In genomic region chr12:132828706-132829534, GRCh38 we compare ENCODE assay signal across 1 cellular context.
A peak's percentile ranks its signal among the peaks of the same experiment; 100 is the strongest.
TF ChIP-seq lines count a peak whose summit lies in the region.

A gene with protein sequence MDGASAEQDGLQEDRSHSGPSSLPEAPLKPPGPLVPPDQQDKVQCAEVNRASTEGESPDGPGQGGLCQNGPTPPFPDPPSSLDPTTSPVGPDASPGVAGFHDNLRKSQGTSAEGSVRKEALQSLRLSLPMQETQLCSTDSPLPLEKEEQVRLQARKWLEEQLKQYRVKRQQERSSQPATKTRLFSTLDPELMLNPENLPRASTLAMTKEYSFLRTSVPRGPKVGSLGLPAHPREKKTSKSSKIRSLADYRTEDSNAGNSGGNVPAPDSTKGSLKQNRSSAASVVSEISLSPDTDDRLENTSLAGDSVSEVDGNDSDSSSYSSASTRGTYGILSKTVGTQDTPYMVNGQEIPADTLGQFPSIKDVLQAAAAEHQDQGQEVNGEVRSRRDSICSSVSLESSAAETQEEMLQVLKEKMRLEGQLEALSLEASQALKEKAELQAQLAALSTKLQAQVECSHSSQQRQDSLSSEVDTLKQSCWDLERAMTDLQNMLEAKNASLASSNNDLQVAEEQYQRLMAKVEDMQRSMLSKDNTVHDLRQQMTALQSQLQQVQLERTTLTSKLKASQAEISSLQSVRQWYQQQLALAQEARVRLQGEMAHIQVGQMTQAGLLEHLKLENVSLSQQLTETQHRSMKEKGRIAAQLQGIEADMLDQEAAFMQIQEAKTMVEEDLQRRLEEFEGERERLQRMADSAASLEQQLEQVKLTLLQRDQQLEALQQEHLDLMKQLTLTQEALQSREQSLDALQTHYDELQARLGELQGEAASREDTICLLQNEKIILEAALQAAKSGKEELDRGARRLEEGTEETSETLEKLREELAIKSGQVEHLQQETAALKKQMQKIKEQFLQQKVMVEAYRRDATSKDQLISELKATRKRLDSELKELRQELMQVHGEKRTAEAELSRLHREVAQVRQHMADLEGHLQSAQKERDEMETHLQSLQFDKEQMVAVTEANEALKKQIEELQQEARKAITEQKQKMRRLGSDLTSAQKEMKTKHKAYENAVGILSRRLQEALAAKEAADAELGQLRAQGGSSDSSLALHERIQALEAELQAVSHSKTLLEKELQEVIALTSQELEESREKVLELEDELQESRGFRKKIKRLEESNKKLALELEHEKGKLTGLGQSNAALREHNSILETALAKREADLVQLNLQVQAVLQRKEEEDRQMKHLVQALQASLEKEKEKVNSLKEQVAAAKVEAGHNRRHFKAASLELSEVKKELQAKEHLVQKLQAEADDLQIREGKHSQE (N-terminal part only) (minus strand): TSS chr12:132828869. CDS start chr12:132822128, 6,741 bp downstream.

TF ChIP-seq in K562, 482 proteins besides CTCF, POLR2A, EP300 and RAD21 (continued from another document and continues in another):
- no peak for TF ChIP-seq NCOA4 (IDR thresholded peaks at IDR 0.05; ENCODE audit: partially characterized antibody)
- peak in 1 of 2 experiments; percentile 64; a peak in 1 of 4 replicates for TF ChIP-seq ARNT (IDR thresholded peaks at IDR 0.05)
- TF ChIP-seq, protein P1, sequence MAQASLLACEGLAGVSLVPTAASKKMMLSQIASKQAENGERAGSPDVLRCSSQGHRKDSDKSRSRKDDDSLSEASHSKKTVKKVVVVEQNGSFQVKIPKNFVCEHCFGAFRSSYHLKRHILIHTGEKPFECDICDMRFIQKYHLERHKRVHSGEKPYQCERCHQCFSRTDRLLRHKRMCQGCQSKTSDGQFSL (CRISPR knock-in tag; IDR thresholded peaks at IDR 0.05), result no peak
- TF ChIP-seq, protein P1 (tag; IDR thresholded peaks at IDR 0.05), result no peak
- no peak for TF ChIP-seq ZNF23 (CRISPR knock-in tag; IDR thresholded peaks at IDR 0.05)
- TF ChIP-seq, protein P2, sequence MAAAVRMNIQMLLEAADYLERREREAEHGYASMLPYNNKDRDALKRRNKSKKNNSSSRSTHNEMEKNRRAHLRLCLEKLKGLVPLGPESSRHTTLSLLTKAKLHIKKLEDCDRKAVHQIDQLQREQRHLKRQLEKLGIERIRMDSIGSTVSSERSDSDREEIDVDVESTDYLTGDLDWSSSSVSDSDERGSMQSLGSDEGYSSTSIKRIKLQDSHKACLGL (CRISPR knock-in tag; IDR thresholded peaks at IDR 0.05; ENCODE audit: borderline replicate concordance, poor library complexity, severe bottlenecking), result peak; percentile 78
- TF ChIP-seq ZHX1 (conservative IDR thresholded peaks at IDR 0.05; ENCODE audit: low read length), result no peak
- no peak for TF ChIP-seq ZKSCAN1 (IDR thresholded peaks at IDR 0.05; ENCODE audit: low read depth, low read length)
- TF ChIP-seq, protein P3, sequence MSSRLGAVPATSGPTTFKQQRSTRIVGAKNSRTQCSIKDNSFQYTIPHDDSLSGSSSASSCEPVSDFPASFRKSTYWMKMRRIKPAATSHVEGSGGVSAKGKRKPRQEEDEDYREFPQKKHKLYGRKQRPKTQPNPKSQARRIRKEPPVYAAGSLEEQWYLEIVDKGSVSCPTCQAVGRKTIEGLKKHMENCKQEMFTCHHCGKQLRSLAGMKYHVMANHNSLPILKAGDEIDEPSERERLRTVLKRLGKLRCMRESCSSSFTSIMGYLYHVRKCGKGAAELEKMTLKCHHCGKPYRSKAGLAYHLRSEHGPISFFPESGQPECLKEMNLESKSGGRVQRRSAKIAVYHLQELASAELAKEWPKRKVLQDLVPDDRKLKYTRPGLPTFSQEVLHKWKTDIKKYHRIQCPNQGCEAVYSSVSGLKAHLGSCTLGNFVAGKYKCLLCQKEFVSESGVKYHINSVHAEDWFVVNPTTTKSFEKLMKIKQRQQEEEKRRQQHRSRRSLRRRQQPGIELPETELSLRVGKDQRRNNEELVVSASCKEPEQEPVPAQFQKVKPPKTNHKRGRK (tag; IDR thresholded peaks at IDR 0.05), result no peak
- TF ChIP-seq ZNF583 (CRISPR knock-in tag; IDR thresholded peaks at IDR 0.05), result peak; percentile 72; the same call in 1 of the 2 replicates
- no peak for TF ChIP-seq MCM3 (IDR thresholded peaks at IDR 0.05)
- no peak for TF ChIP-seq PYGO2 (tag; IDR thresholded peaks at IDR 0.05)
- TF ChIP-seq CBFB (CRISPR knock-in tag; IDR thresholded peaks at IDR 0.05), result no peak
- TF ChIP-seq TGIF2 (CRISPR knock-in tag; IDR thresholded peaks at IDR 0.05), result no peak
- TF ChIP-seq TAF1 (IDR thresholded peaks at IDR 0.05; ENCODE audit: control insufficient read depth, extremely low read depth, insufficient read depth, low read length, severe bottlenecking), result peak; percentile 83
- peak; percentile 43; the same call in 1 of the 2 replicates for TF ChIP-seq HDAC8 (tag; IDR thresholded peaks at IDR 0.05)
- 0 out of 2 replicates have a peak, but pooled peaks have one; percentile 10 for TF ChIP-seq ARID3B (CRISPR knock-in tag; IDR thresholded peaks at IDR 0.05; ENCODE audit: borderline replicate concordance)
- peak; percentile 99 for TF ChIP-seq GABPA (tag; conservative IDR thresholded peaks at IDR 0.05; ENCODE audit: low read depth)
- peak; percentile 86 for TF ChIP-seq ETS1 (conservative IDR thresholded peaks at IDR 0.05; ENCODE audit: control insufficient read depth, low read depth, low read length)
- peak; percentile 85 for TF ChIP-seq RBM39 (optimal IDR thresholded peaks at IDR 0.05; ENCODE audit: low read depth, low read length)
- TF ChIP-seq, protein P4, sequence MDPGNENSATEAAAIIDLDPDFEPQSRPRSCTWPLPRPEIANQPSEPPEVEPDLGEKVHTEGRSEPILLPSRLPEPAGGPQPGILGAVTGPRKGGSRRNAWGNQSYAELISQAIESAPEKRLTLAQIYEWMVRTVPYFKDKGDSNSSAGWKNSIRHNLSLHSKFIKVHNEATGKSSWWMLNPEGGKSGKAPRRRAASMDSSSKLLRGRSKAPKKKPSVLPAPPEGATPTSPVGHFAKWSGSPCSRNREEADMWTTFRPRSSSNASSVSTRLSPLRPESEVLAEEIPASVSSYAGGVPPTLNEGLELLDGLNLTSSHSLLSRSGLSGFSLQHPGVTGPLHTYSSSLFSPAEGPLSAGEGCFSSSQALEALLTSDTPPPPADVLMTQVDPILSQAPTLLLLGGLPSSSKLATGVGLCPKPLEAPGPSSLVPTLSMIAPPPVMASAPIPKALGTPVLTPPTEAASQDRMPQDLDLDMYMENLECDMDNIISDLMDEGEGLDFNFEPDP (CRISPR knock-in tag; IDR thresholded peaks at IDR 0.05), result no peak
- TF ChIP-seq VEZF1 (CRISPR knock-in tag; IDR thresholded peaks at IDR 0.05), result peak; percentile 76
- TF ChIP-seq CBFA2T3 (IDR thresholded peaks at IDR 0.05), result no peak
- TF ChIP-seq ARID4B (CRISPR knock-in tag; IDR thresholded peaks at IDR 0.05), result peak; percentile 85
- TF ChIP-seq, protein P5, sequence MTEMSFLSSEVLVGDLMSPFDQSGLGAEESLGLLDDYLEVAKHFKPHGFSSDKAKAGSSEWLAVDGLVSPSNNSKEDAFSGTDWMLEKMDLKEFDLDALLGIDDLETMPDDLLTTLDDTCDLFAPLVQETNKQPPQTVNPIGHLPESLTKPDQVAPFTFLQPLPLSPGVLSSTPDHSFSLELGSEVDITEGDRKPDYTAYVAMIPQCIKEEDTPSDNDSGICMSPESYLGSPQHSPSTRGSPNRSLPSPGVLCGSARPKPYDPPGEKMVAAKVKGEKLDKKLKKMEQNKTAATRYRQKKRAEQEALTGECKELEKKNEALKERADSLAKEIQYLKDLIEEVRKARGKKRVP (CRISPR knock-in tag; IDR thresholded peaks at IDR 0.05), result no peak
- TF ChIP-seq CTBP1 (IDR thresholded peaks at IDR 0.05; ENCODE audit: borderline replicate concordance), result peak; percentile 91
- TF ChIP-seq STAG1 (CRISPR knock-in tag; IDR thresholded peaks at IDR 0.05; ENCODE audit: borderline replicate concordance), result no peak
- TF ChIP-seq ATF1 (CRISPR knock-in tag; IDR thresholded peaks at IDR 0.05), result no peak
- TF ChIP-seq ATF1 (tag; IDR thresholded peaks at IDR 0.05), result peak; percentile 93
- TF ChIP-seq CCNT2 (IDR thresholded peaks at IDR 0.05; ENCODE audit: borderline replicate concordance, extremely low read depth, insufficient read length, low read depth, low read length), result peak; percentile 47
